8 cellular contexts compared by ENCODE assay signal in genomic region chrX:3843522-3844145, GRCh38.
DNase-seq lines count a peak whose midpoint lies in the region; ATAC-seq and TF ChIP-seq lines count a peak whose summit lies in the region.
"Not testable (repeated sequence)": the region's sequence is repeated elsewhere in the genome, so short reads cannot be mapped to it uniquely, and the experiment has no call there.

No MANE protein-coding gene starts in this region.

- not testable (repeated sequence) for BruUV-seq in A673 (replicated peaks; lab: Mats Ljungman, UMichigan)

- not testable (repeated sequence) for H3K4me1 Mint-ChIP-seq in WTC11, naive B cell

- not testable (repeated sequence) for H3K27ac ChIP-seq in A673 (ENCODE audit: low read depth, low read length, poor library complexity, severe bottlenecking)

- H3K27me3 ChIP-seq in A673 (replicated peaks; ENCODE audit: insufficient read depth, low read depth, low read length, poor library complexity): not testable (repeated sequence)

- not testable (repeated sequence) for H3K36me3 Mint-ChIP-seq in WTC11, naive B cell

- CTCF ChIA-PET in A673 (lab: Charles Lee); WTC11 (lab: Charles Lee): not testable (repeated sequence)

- intact Hi-C loops in A673 (cut with micrococcal nuclease; ENCODE audit: unreplicated experiment): not testable (repeated sequence)

- H3K4me3 ChIP-seq in A673 (ENCODE audit: low read depth, low read length, poor library complexity, severe bottlenecking) (peak overlapping the region; percentile 31), fibroblast of villous mesenchyme (ENCODE audit: low read depth, low read length) (peak overlapping the region; percentile 37)

- H3K36me3 ChIP-seq in A673 (ENCODE audit: insufficient read depth, low read length, poor library complexity, severe bottlenecking): not testable (repeated sequence)

- not testable (repeated sequence) for H3K27ac Mint-ChIP-seq in WTC11, naive B cell

- H3K9me3 ChIP-seq in A673 (ENCODE audit: low read depth, low read length, poor library complexity, severe bottlenecking): not testable (repeated sequence)

- not testable (repeated sequence) for H3K27me3 Mint-ChIP-seq in WTC11 (ENCODE audit: low read depth); naive B cell

- not testable (repeated sequence) for TF ChIP-seq CTCF in A673 (conservative IDR thresholded peaks at IDR 0.05; ENCODE audit: low read depth, low read length); WTC11 (IDR thresholded peaks at IDR 0.05); fibroblast of villous mesenchyme (IDR thresholded peaks at IDR 0.05; ENCODE audit: insufficient read depth, low read depth, low read length)

- not testable (repeated sequence) for H3K4me1 ChIP-seq in A673 (ENCODE audit: insufficient read depth, low read length, poor library complexity, severe bottlenecking)

- ATAC-seq in GM18870 (IDR thresholded peaks at IDR 0.05; ENCODE audit: unreplicated experiment): peak; percentile 76
- peak; percentile 95 for ATAC-seq in GM21526 (IDR thresholded peaks at IDR 0.05; ENCODE audit: low FRiP score, unreplicated experiment)
- peak; percentile 88 for ATAC-seq in HG02885 (IDR thresholded peaks at IDR 0.05; ENCODE audit: poor library complexity, unreplicated experiment)
- ATAC-seq in HG03442 (IDR thresholded peaks at IDR 0.05; ENCODE audit: unreplicated experiment): peak; percentile 94
- peak; percentile 94 for ATAC-seq in WTC11
- ATAC-seq in naive B cell (ENCODE audit: low read depth in 2 of 2): peak; percentile 94 to 96

- not testable (repeated sequence) for H3K9me3 Mint-ChIP-seq in WTC11, naive B cell

- POLR2A ChIA-PET in A673 (lab: Charles Lee; ENCODE audit: low non-redundant PET); WTC11 (lab: Charles Lee): not testable (repeated sequence)

- DNase-seq in A673 (ENCODE audit: low spot score); WTC11 (ENCODE audit: low spot score); fibroblast of villous mesenchyme (ENCODE audit: low read depth); naive B cell: not testable (repeated sequence)

- H3K4me3 Mint-ChIP-seq in WTC11: not testable (repeated sequence)
- peak overlapping the region in 1 of 8 donors; percentile 53 for H3K4me3 Mint-ChIP-seq in naive B cell
